Comparison of ENCODE assay signal across 1 cellular context in the genomic region with DNA sequence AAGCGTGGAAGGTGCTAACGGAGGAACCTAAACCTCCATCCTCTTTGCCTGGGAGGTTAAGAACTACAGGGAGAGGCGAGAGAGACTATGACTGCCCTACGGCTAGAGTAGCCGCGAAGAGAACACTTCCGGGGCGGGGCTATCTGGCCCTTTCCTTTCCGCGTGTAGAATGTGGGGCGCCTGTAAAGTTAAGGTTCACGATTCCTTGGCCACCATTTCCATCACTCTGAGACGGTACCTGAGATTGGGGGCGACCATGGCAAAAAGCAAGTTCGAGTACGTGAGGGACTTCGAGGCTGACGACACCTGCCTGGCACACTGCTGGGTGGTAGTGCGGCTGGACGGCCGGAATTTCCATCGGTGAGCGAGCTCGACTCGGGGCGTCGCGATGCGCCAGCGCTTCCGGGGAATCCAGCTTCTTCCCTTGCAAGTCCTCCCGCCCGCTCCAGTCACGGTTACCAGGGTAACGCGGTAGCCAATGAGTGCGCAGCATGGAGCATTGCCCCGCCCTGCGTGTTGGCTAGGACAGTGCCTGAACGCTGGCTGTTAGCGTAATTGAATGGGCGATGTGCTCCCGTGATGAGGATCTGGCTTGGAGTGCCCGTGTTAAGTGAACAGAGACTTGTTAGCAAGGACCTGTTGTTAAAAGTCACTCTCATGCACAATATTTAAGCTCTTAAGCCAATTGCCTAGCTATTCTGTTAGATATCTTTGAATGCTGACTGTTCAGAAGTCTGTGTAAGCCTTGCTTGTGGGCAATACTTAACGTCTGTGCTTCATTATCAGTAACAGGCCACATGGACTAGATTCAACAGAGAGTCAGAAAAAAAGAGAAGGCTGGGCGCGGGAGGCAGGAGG.
A peak's percentile ranks its signal among the peaks of the same experiment; 100 is the strongest.
TF ChIP-seq lines count a peak whose summit lies in the region.

Gene THG1L, plus strand, starts transcription at position 149 of the 858 bp plus-strand sequence. Its CDS starts 21 bp downstream, at position 170.

TF ChIP-seq in WTC11, 78 proteins besides CTCF, POLR2A, EP300 and RAD21 (continued from another document):
- TF ChIP-seq ZNF512 (CRISPR knock-in tag; IDR thresholded peaks at IDR 0.05; ENCODE audit: borderline replicate concordance): no peak
- no peak for TF ChIP-seq IRF2 (CRISPR knock-in tag; IDR thresholded peaks at IDR 0.05; ENCODE audit: borderline replicate concordance, low read depth)
- no peak for TF ChIP-seq NR1H2 (CRISPR knock-in tag; IDR thresholded peaks at IDR 0.05)
- TF ChIP-seq ZNF219 (CRISPR knock-in tag; IDR thresholded peaks at IDR 0.05; ENCODE audit: borderline replicate concordance): no peak
- TF ChIP-seq, protein P1, sequence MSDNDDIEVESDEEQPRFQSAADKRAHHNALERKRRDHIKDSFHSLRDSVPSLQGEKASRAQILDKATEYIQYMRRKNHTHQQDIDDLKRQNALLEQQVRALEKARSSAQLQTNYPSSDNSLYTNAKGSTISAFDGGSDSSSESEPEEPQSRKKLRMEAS (CRISPR knock-in tag; IDR thresholded peaks at IDR 0.05): peak; percentile 92
- TF ChIP-seq USF2 (CRISPR knock-in tag; IDR thresholded peaks at IDR 0.05): no peak
- TF ChIP-seq FOXP1 (CRISPR knock-in tag; IDR thresholded peaks at IDR 0.05; ENCODE audit: borderline replicate concordance): peak; percentile 59; the same call in 1 of the 2 replicates
